Comparison of ENCODE assay signal across 10 cellular contexts in genomic region chr1:119286587-119287181, GRCh38.
DNase-seq lines count a peak whose midpoint lies in the region; ATAC-seq and TF ChIP-seq lines count a peak whose summit lies in the region.
"Had no signal": no experiment of that assay in that cellular context is flagged by ENCODE, and none has a peak within 500 bp of the region (broad histone marks: within the 10 kb centered on the region; RNA-seq: fewer than 3 reads in every experiment).

No MANE protein-coding gene starts in this region.

- no peaks in the 10 kb centered on the region for H3K27me3 ChIP-seq in body of pancreas

- peak; percentile 47 for TF ChIP-seq CTCF in CD14-positive monocyte (IDR thresholded peaks at IDR 0.05)
- TF ChIP-seq CTCF in body of pancreas (IDR thresholded peaks at IDR 0.05), result peak in 5 of 7 experiments; percentile 7 to 42 (median 33)
- peak; percentile 64 for TF ChIP-seq CTCF in mesothelial cell of epicardium (IDR thresholded peaks at IDR 0.05; ENCODE audit: unreplicated experiment)

- TF ChIP-seq POLR2A in GM18505 (IDR thresholded peaks at IDR 0.05; ENCODE audit: borderline replicate concordance, extremely low read depth, insufficient read depth, insufficient read length) (no peak), body of pancreas (IDR thresholded peaks at IDR 0.05) (no peak)

- peaks cover 4 to 7% (median 4%) of the 10 kb centered on the region in 3 donors for H3K27me3 Mint-ChIP-seq in CD14-positive monocyte (ENCODE audit: low read depth in 3 of 3)
- no peaks in the 10 kb centered on the region for H3K27me3 Mint-ChIP-seq in mesothelial cell of epicardium (ENCODE audit: low read depth)

- H3K36me3 Mint-ChIP-seq in CD14-positive monocyte (no peaks in the 10 kb centered on the region), mesothelial cell of epicardium (no peaks in the 10 kb centered on the region)
- H3K36me3 Mint-ChIP-seq: naive B cell, T-cell had no signal

- no peaks in the 10 kb centered on the region for H3K4me1 ChIP-seq in body of pancreas

- H3K4me1 Mint-ChIP-seq in CD14-positive monocyte, result no peaks in the 10 kb centered on the region
- peaks cover 3% of the 10 kb centered on the region for H3K4me1 Mint-ChIP-seq in mesothelial cell of epicardium
- H3K4me1 Mint-ChIP-seq: naive B cell, T-cell had no signal

- H3K9me3 Mint-ChIP-seq in CD14-positive monocyte, result peaks cover 0 to 4% (median 0%) of the 10 kb centered on the region in 7 donors
- no peaks in the 10 kb centered on the region for H3K9me3 Mint-ChIP-seq in mesothelial cell of epicardium
- H3K9me3 Mint-ChIP-seq: T-cell had no signal

- no peak overlapping the region for H3K4me3 Mint-ChIP-seq in CD14-positive monocyte
- no peak overlapping the region for H3K4me3 Mint-ChIP-seq in mesothelial cell of epicardium
- H3K4me3 Mint-ChIP-seq: naive B cell, T-cell had no signal

- ATAC-seq in GM18505 (IDR thresholded peaks at IDR 0.05; ENCODE audit: unreplicated experiment), result peak; percentile 74
- peak; percentile 72 for ATAC-seq in HG03108 (IDR thresholded peaks at IDR 0.05; ENCODE audit: unreplicated experiment)
- no peak for ATAC-seq in body of pancreas

- intact Hi-C loops in CD14-positive monocyte (cut with micrococcal nuclease) (no loop called here), body of pancreas (cut with DNase I) (no loop called here)

- no peak overlapping the region for H3K4me3 ChIP-seq in body of pancreas

- H3K27ac Mint-ChIP-seq in CD14-positive monocyte (no peak overlapping the region), mesothelial cell of epicardium (no peak overlapping the region)
- H3K27ac Mint-ChIP-seq: naive B cell, T-cell had no signal

- no peaks in the 10 kb centered on the region for H3K9me3 ChIP-seq in body of pancreas

- 34 to 46% methylated on average over 8 of the region's 8 CpGs for WGBS in body of pancreas, 2 donors

- H3K27ac ChIP-seq in body of pancreas, result no peak overlapping the region

- H3K36me3 ChIP-seq in body of pancreas (replicated peaks in 1 of 2; ENCODE audit: insufficient read depth in 1 of 2, low read depth in 2 of 2), result no peaks in the 10 kb centered on the region

- DNase-seq in CD14-positive monocyte (ENCODE audit: low spot score) (no peak), NCI-H526 treated with DMSO at 0.1 percent for 48 hours (lab: John Stamatoyannopoulos, UW) (peak; percentile 63), body of pancreas (peak in 1 of 4 donors; percentile 9), mesothelial cell of epicardium (ENCODE audit: low spot score in 2 of 2, unreplicated experiment in 2 of 2) (no peak), hippocampal formation (lab: John Stamatoyannopoulos, UW) (no peak), ureter (ENCODE audit: low spot score) (no peak)
- DNase-seq: naive B cell had no signal
